ENCODE assay signal across 20 cellular contexts in the genomic region with DNA sequence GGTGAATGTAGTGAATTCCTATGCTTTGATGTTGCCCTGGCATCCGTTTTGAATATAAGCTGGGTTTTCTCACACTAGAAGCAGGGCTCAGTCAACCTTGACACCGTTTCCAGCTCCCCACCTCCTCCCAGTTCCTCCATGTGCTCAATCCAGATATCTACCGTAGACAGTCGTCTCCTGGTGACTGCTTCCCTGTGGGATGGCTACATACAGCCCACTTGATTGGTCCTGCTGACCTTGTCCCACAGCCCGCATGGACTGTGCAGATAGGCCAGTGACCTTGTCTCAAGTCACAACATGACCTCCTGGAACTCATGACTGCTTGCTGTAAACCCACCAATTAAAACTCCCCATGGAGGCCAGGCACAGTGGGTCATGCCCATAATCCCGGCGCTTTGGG. TPM values are rescaled to one million over a fixed set of nuclear protein-coding genes. Genes with fewer than 3 reads are reported as not detected.
DNase-seq lines count a peak whose midpoint lies in the region; ATAC-seq and TF ChIP-seq lines count a peak whose summit lies in the region.
"Had no signal": no experiment of that assay in that cellular context is flagged by ENCODE, and none has a peak within 500 bp of the region (broad histone marks: within the 10 kb centered on the region; RNA-seq: fewer than 3 reads in every experiment).

No MANE protein-coding gene starts in this region.

- no peak overlapping the region for H2BK12ac ChIP-seq in mesenchymal stem cell (ENCODE audit: low read length in 2 of 2)

- peaks cover 44% of the 10 kb centered on the region for H3K36me3 Mint-ChIP-seq in activated naive CD8-positive, alpha-beta T cell treated with anti-CD3 and anti-CD28 coated beads for 36 hours
- H3K36me3 Mint-ChIP-seq: activated naive CD4-positive, alpha-beta T cell treated with anti-CD3 and anti-CD28 coated beads, Interleukin-2, amount 10 ng/mL, durations not matched to agents 7 days and 5 days; CD8-positive, alpha-beta T cell had no signal

- H3K18ac ChIP-seq in mesenchymal stem cell (ENCODE audit: low read depth in 1 of 2, low read length in 2 of 2): no peak overlapping the region

- H3K9ac ChIP-seq in HCT116 (ENCODE audit: low read length) (no peak overlapping the region; the same call in 1 of the 2 replicates), mesenchymal stem cell (ENCODE audit: low read length) (no peak overlapping the region)
- H3K9ac ChIP-seq: SK-N-SH had no signal

- H3K27me3 ChIP-seq in AG04450 (ENCODE audit: control insufficient read depth, insufficient read depth, low read length) (no peaks in the 10 kb centered on the region), HCT116 (ENCODE audit: insufficient read depth, low read length) (no peaks in the 10 kb centered on the region), mesenchymal stem cell (ENCODE audit: control insufficient read depth in 1 of 2, insufficient read depth in 1 of 2, low read length in 2 of 2) (no peaks in the 10 kb centered on the region), esophagus muscularis mucosa (peaks cover 0 to 30% (median 0%) of the 10 kb centered on the region in 4 donors)
- H3K27me3 ChIP-seq: body of pancreas had no signal

- no TSS peak for BruUV-seq in HCT116 (replicated peaks; lab: Mats Ljungman, UMichigan)

- no peak overlapping the region for H2BK120ac ChIP-seq in mesenchymal stem cell (ENCODE audit: low read depth, low read length)

- H2AK5ac ChIP-seq in mesenchymal stem cell (ENCODE audit: low read length, severe bottlenecking): peak overlapping the region; percentile 45

- H4K20me1 ChIP-seq in HCT116 (ENCODE audit: insufficient read depth): no peaks in the 10 kb centered on the region

- H3K79me1 ChIP-seq in mesenchymal stem cell (replicated peaks; ENCODE audit: low read length, poor library complexity, severe bottlenecking): no peaks in the 10 kb centered on the region

- H3K4me3 Mint-ChIP-seq in activated naive CD8-positive, alpha-beta T cell treated with anti-CD3 and anti-CD28 coated beads for 36 hours: no peak overlapping the region
- H3K4me3 Mint-ChIP-seq: activated naive CD4-positive, alpha-beta T cell treated with anti-CD3 and anti-CD28 coated beads, Interleukin-2, amount 10 ng/mL, durations not matched to agents 7 days and 5 days; CD8-positive, alpha-beta T cell had no signal

- ATAC-seq in HCT116 (no peak), GM18505 (IDR thresholded peaks at IDR 0.05; ENCODE audit: unreplicated experiment) (no peak), Right ventricle myocardium superior (ENCODE audit: poor library complexity) (no peak)
- ATAC-seq: body of pancreas; CD8-positive, alpha-beta T cell had no signal

- no peak for TF ChIP-seq RAD21 in HCT116 (IDR thresholded peaks at IDR 0.05; ENCODE audit: low read depth)

- POLR2A ChIA-PET in AG04450 (lab: Yijun Ruan, JAX) (no interaction called here), HCT116 (lab: Charles Lee) (no interaction called here)

- peaks cover 78% of the 10 kb centered on the region for H3K4me1 Mint-ChIP-seq in activated naive CD8-positive, alpha-beta T cell treated with anti-CD3 and anti-CD28 coated beads for 36 hours

- no peak for TF ChIP-seq EP300 in esophagus muscularis mucosa (IDR thresholded peaks at IDR 0.05)

- H3K4me3 ChIP-seq in AG04450 (ENCODE audit: low read depth, low read length) (no peak overlapping the region), HCT116 (replicated peaks in 1 of 2; ENCODE audit: low read depth in 1 of 2, low read length in 2 of 2) (no peak overlapping the region), mesenchymal stem cell (ENCODE audit: insufficient read depth in 1 of 2, low read depth in 1 of 2, low read length in 2 of 2) (no peak overlapping the region), esophagus muscularis mucosa (no peak overlapping the region)
- H3K4me3 ChIP-seq: body of pancreas, colonic mucosa, transverse colon had no signal

- no peak overlapping the region for H4K91ac ChIP-seq in mesenchymal stem cell (ENCODE audit: low read length)

- H3K9me3 ChIP-seq in AG04450 (ENCODE audit: control insufficient read depth, insufficient read depth, low read length) (no peaks in the 10 kb centered on the region), HCT116 (ENCODE audit: control insufficient read depth in 1 of 2, insufficient read depth in 1 of 2, low read depth in 1 of 2, low read length in 2 of 2) (no peaks in the 10 kb centered on the region), mesenchymal stem cell (ENCODE audit: control insufficient read depth, low read length) (no peaks in the 10 kb centered on the region), esophagus muscularis mucosa (no peaks in the 10 kb centered on the region)
- H3K9me3 ChIP-seq: body of pancreas, colonic mucosa, SK-N-SH, transverse colon had no signal

- CTCF ChIA-PET in AG04450 (lab: Charles Lee) (interaction anchor here (1.0 kb wide), 1 partner anchor 51 kb away, joined by 3 read pairs; no protein-coding TSS in a partner anchor), HCT116 (lab: Charles Lee) (interaction anchor here (1.8 kb wide), 1 partner anchor 13 kb away, joined by 4 read pairs; no protein-coding TSS in a partner anchor)

- H3K36me3 ChIP-seq in HCT116 (ENCODE audit: control insufficient read depth in 1 of 2, insufficient read depth in 2 of 2, low read length in 2 of 2): peaks cover 0 to 5% of the 10 kb centered on the region in 2 experiments; a peak in 1 of 4 replicates
- H3K36me3 ChIP-seq in mesenchymal stem cell (ENCODE audit: control insufficient read depth in 1 of 2, insufficient read depth in 2 of 2, low read depth in 1 of 2, low read length in 2 of 2): peaks cover 8 to 12% of the 10 kb centered on the region in 2 experiments
- H3K36me3 ChIP-seq in esophagus muscularis mucosa: no peaks in the 10 kb centered on the region
- H3K36me3 ChIP-seq: colonic mucosa, transverse colon had no signal

- H3K4me1 ChIP-seq in HCT116 (ENCODE audit: control insufficient read depth in 1 of 2, insufficient read depth in 2 of 2, low read length in 2 of 2): peaks cover 57 to 100% of the 10 kb centered on the region in 2 experiments
- peaks cover 83% of the 10 kb centered on the region for H3K4me1 ChIP-seq in mesenchymal stem cell (ENCODE audit: control insufficient read depth, insufficient read depth, low read depth, low read length)
- peaks cover 6 to 15% (median 9%) of the 10 kb centered on the region in 4 donors for H3K4me1 ChIP-seq in esophagus muscularis mucosa
- H3K4me1 ChIP-seq: body of pancreas, colonic mucosa, transverse colon had no signal

- H3K14ac ChIP-seq in mesenchymal stem cell (ENCODE audit: low read length in 2 of 2): peak overlapping the region in 1 of 2 experiments; percentile 48

- no peaks in the 10 kb centered on the region for H3K9me3 Mint-ChIP-seq in activated naive CD8-positive, alpha-beta T cell treated with anti-CD3 and anti-CD28 coated beads for 36 hours
- H3K9me3 Mint-ChIP-seq: activated naive CD4-positive, alpha-beta T cell treated with anti-CD3 and anti-CD28 coated beads, Interleukin-2, amount 10 ng/mL, durations not matched to agents 7 days and 5 days; CD8-positive, alpha-beta T cell; neural crest cell had no signal

- no peak overlapping the region for H4K8ac ChIP-seq in mesenchymal stem cell (ENCODE audit: low read length)

- 91% methylated on average over 7 of the region's 7 CpGs for WGBS in mesenchymal stem cell
- 91% methylated on average over 7 of the region's 7 CpGs for WGBS in esophagus muscularis mucosa

- intact Hi-C loops in HCT116 (cut with micrococcal nuclease): no loop called here
- intact Hi-C loops in esophagus muscularis mucosa (cut with DNase I): no loop called here
- intact Hi-C loops in Right ventricle myocardium superior (cut with DNase I): no loop called here

- H3K27ac ChIP-seq in AG04450 (ENCODE audit: low read depth, low read length) (peak overlapping the region; percentile 2), HCT116 (ENCODE audit: low read depth, low read length) (peak overlapping the region; percentile 18; the same call in 1 of the 2 replicates), mesenchymal stem cell (ENCODE audit: low read length, poor library complexity, severe bottlenecking) (peak overlapping the region; percentile 33), esophagus muscularis mucosa (replicated peaks in 1 of 4) (no peak overlapping the region)
- H3K27ac ChIP-seq: body of pancreas, colonic mucosa, transverse colon had no signal

- no peak for TF ChIP-seq CTCF in AG04450 (IDR thresholded peaks at IDR 0.05; ENCODE audit: low read depth, low read length)
- TF ChIP-seq CTCF in HCT116 (IDR thresholded peaks at IDR 0.05 in 2 of 3, conservative IDR thresholded peaks at IDR 0.05 in 1 of 3; ENCODE audit: borderline replicate concordance in 1 of 3, insufficient read depth in 1 of 3, low read depth in 2 of 3, low read length in 2 of 3): no peak
- no peak for TF ChIP-seq CTCF in esophagus muscularis mucosa (IDR thresholded peaks at IDR 0.05)

- no peak overlapping the region for H3K23ac ChIP-seq in mesenchymal stem cell (ENCODE audit: low read length in 2 of 2)

- H2BK15ac ChIP-seq in mesenchymal stem cell (ENCODE audit: low read depth, poor library complexity, severe bottlenecking): no peak overlapping the region

- H3K79me2 ChIP-seq in HCT116 (ENCODE audit: insufficient read depth, low read length): peaks cover 100% of the 10 kb centered on the region

- DNase-seq in AG04450 (ENCODE audit: low read depth, low spot score) (no peak), HCT116 (ENCODE audit: low read depth, low spot score) (no peak), mesenchymal stem cell (no peak), esophagus muscularis mucosa (ENCODE audit: extremely low spot score) (no peak), NCI-H1436 (lab: John Stamatoyannopoulos, UW) (no peak), Right ventricle myocardium superior (no peak)
- no peak for DNase-seq in activated naive CD8-positive, alpha-beta T cell treated with anti-CD3 and anti-CD28 coated beads for 36 hours
- DNase-seq: activated CD4-positive, CD25-positive, alpha-beta regulatory T cell treated with anti-CD3 and anti-CD28 coated beads, Interleukin-2, amount 50 U/mL, for 72 hours; activated naive CD4-positive, alpha-beta T cell treated with anti-CD3 and anti-CD28 coated beads, Interleukin-2, amount 10 ng/mL, durations not matched to agents 7 days and 5 days; body of pancreas; CD8-positive, alpha-beta T cell; colonic mucosa; DMS79; Karpas-422; NCI-H1105 treated with DMSO at 0.1 percent for 48 hours; NCI-H748 treated with DMSO at 0.1 percent for 48 hours; SK-N-SH; transverse colon had no signal

- H3K9me2 ChIP-seq in HCT116 (ENCODE audit: insufficient read depth): no peaks in the 10 kb centered on the region
- H3K9me2 ChIP-seq: SK-N-SH had no signal

- TF ChIP-seq POLR2A in HCT116 (IDR thresholded peaks at IDR 0.05; ENCODE audit: borderline replicate concordance, extremely low read depth, insufficient read depth, insufficient read length) (no peak), esophagus muscularis mucosa (IDR thresholded peaks at IDR 0.05; ENCODE audit: low read depth) (no peak), GM18505 (IDR thresholded peaks at IDR 0.05; ENCODE audit: borderline replicate concordance, extremely low read depth, insufficient read depth, insufficient read length) (no peak)

- H3K27ac Mint-ChIP-seq in activated naive CD8-positive, alpha-beta T cell treated with anti-CD3 and anti-CD28 coated beads for 36 hours: peak overlapping the region; percentile 41
- H3K27ac Mint-ChIP-seq: activated naive CD4-positive, alpha-beta T cell treated with anti-CD3 and anti-CD28 coated beads, Interleukin-2, amount 10 ng/mL, durations not matched to agents 7 days and 5 days had no signal

- no peak overlapping the region for H2BK5ac ChIP-seq in mesenchymal stem cell (ENCODE audit: low read depth, low read length, poor library complexity, severe bottlenecking)

- RAD21 ChIA-PET in HCT116 (lab: Charles Lee; ENCODE audit: low non-redundant PET in 1 of 2, low total read pairs in 2 of 2, uncharacterized antibody in 2 of 2, unreplicated experiment in 2 of 2): no interaction called here

- H2AFZ ChIP-seq in HCT116 (ENCODE audit: low read depth, low read length, poor library complexity, severe bottlenecking): no peak overlapping the region
- no peak overlapping the region for H2AFZ ChIP-seq in mesenchymal stem cell (ENCODE audit: low read depth, low read length)

- H3K4ac ChIP-seq in mesenchymal stem cell (ENCODE audit: low read depth in 1 of 2, low read length in 2 of 2): no peak overlapping the region

- H3K4me2 ChIP-seq in HCT116 (ENCODE audit: low read length) (peak overlapping the region; percentile 67; the same call in 1 of the 2 replicates), mesenchymal stem cell (ENCODE audit: low read length, poor library complexity, severe bottlenecking) (no peak overlapping the region)
- H3K4me2 ChIP-seq: SK-N-SH had no signal

- no peaks in the 10 kb centered on the region for H3K27me3 Mint-ChIP-seq in activated naive CD8-positive, alpha-beta T cell treated with anti-CD3 and anti-CD28 coated beads for 36 hours
- H3K27me3 Mint-ChIP-seq: activated naive CD4-positive, alpha-beta T cell treated with anti-CD3 and anti-CD28 coated beads, Interleukin-2, amount 10 ng/mL, durations not matched to agents 7 days and 5 days had no signal

RNA-seq across cellular contexts. Expression of gene SEMA7A, which starts 8.1 kb away (rescaled TPM):
- 7.5 and 11.4 TPM in 2 replicates for polyA plus RNA-seq in AG04450 (2011; rRNA removed)
- polyA minus RNA-seq in AG04450 (2011; rRNA and poly(A)+ RNA removed): 12.9 and 16.0 TPM in 2 replicates
- total RNA-seq in HCT116 (2021; ENCODE audit: unreplicated experiment): 13.8 TPM
- polyA plus RNA-seq in HCT116 (2012): 11.9 and 16.8 TPM in 2 replicates
- total RNA-seq in activated naive CD8-positive, alpha-beta T cell treated with anti-CD3 and anti-CD28 coated beads for 36 hours: 10 to 100 TPM; 48.8 to 51.4 TPM
- 0.94 TPM for polyA plus RNA-seq in mesenchymal stem cell (2013, experiment 1 of 2)
- 1.1 TPM for polyA plus RNA-seq in mesenchymal stem cell (2013, experiment 2 of 2)
- total RNA-seq in esophagus muscularis mucosa: 1 to 10 TPM; 1.2 to 4.1 (median 2.7) TPM
- 1.2 TPM for total RNA-seq in Right ventricle myocardium superior

RNA-seq across cellular contexts. Expression of gene UBL7, which starts 35.3 kb away (rescaled TPM):
- polyA plus RNA-seq in AG04450 (2011; rRNA removed): 76.6 and 82.8 TPM in 2 replicates
- polyA minus RNA-seq in AG04450 (2011; rRNA and poly(A)+ RNA removed): 50.3 and 74.2 TPM in 2 replicates
- total RNA-seq in HCT116 (2021; ENCODE audit: unreplicated experiment) (65.3 TPM), esophagus muscularis mucosa (10 to 100 TPM; 52.7 to 69.7 (median 60.5) TPM), Right ventricle myocardium superior (44.6 TPM)
- 49.5 and 70.5 TPM in 2 replicates for polyA plus RNA-seq in HCT116 (2012)
- total RNA-seq in activated naive CD8-positive, alpha-beta T cell treated with anti-CD3 and anti-CD28 coated beads for 36 hours: 10 to 100 TPM; 56.6 to 56.8 TPM
- polyA plus RNA-seq in mesenchymal stem cell (2013, experiment 1 of 2): 26.3 TPM
- polyA plus RNA-seq in mesenchymal stem cell (2013, experiment 2 of 2): 25.3 TPM

RNA-seq across cellular contexts. Expression of gene CYP11A1, which starts 58.2 kb away (rescaled TPM):
- 0.09 and 0.14 TPM in 2 replicates for polyA plus RNA-seq in AG04450 (2011; rRNA removed)
- polyA minus RNA-seq in AG04450 (2011; rRNA and poly(A)+ RNA removed): 0.23 and 0.35 TPM in 2 replicates
- total RNA-seq in HCT116 (2021; ENCODE audit: unreplicated experiment): 0.57 TPM
- 0.25 and 0.27 TPM in 2 replicates for polyA plus RNA-seq in HCT116 (2012)
- under 1 TPM; 0.30 to 0.31 TPM for total RNA-seq in activated naive CD8-positive, alpha-beta T cell treated with anti-CD3 and anti-CD28 coated beads for 36 hours
- polyA plus RNA-seq in mesenchymal stem cell (2013, experiment 1 of 2): 0.08 TPM
- polyA plus RNA-seq in mesenchymal stem cell (2013, experiment 2 of 2): 0.07 TPM
- 1 to 10 TPM; 1.7 to 2.5 (median 1.8) TPM for total RNA-seq in esophagus muscularis mucosa
- 0.51 TPM for total RNA-seq in Right ventricle myocardium superior
- total RNA-seq: CD8-positive, alpha-beta T cell had no signal

Comparison
In these comparisons a context has a peak if more than half of its experiments do, and no peak if none do; other contexts are left out.
1. H3K27ac ChIP-seq: peak in AG04450 (single experiment), HCT116 (single experiment) and mesenchymal stem cell (single experiment); none in esophagus muscularis mucosa (0 of 4).